Comparison of ENCODE assay signal across 18 cellular contexts in the genomic region with DNA sequence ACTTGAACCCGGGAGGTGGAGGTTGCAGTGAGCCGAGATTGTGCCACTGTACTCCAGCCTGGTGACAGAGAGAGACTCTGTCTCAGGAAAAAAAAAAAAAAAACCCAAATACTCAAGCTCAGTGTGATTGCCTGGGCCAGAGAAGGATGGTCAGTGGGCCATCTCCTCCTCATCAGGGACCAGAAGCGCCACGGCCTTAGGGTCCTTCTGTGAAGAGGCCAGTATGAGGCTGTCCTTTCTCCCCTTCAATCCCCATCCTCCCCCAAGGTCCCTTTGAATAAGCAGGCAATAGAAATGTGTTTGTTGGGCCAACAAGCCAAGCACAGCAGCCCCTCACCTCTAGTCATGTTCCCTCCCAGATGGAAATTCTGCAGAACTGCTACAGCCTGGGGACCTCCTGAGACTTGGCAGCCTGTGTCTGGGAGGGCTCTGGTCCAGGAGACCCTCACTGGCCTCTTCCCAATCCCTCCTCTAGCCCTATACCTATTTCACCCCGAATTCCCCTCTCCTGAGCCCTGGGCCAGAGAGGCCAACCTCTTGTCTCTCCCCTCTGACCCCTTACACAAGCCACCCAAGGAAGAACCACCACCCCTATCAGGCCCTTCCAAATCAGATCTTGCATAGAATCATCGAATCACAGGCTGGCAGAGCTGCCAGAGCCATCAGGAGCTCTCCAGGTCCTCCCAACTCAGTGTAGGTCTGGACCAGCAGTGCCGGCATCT. TPM values are rescaled to one million over a fixed set of nuclear protein-coding genes. Genes with fewer than 3 reads are reported as not detected.
DNase-seq lines count a peak whose midpoint lies in the region; ATAC-seq, FAIRE-seq and TF ChIP-seq lines count a peak whose summit lies in the region.
"Had no signal": no experiment of that assay in that cellular context is flagged by ENCODE, and none has a peak within 500 bp of the region (broad histone marks: within the 10 kb centered on the region; RNA-seq: fewer than 3 reads in every experiment).

No MANE protein-coding gene starts in this region.

- H3K36me3 ChIP-seq in liver (ENCODE audit: control insufficient read depth in 4 of 4, insufficient read depth in 3 of 4, low read depth in 1 of 4, low read length in 3 of 4), result peaks cover 0 to 3% (median 0%) of the 10 kb centered on the region in 4 donors
- H3K36me3 ChIP-seq in HepG2 (replicated peaks in 1 of 2; ENCODE audit: control insufficient read depth in 1 of 2, insufficient read depth in 2 of 2, low read length in 2 of 2), result no peaks in the 10 kb centered on the region
- no peaks in the 10 kb centered on the region for H3K36me3 ChIP-seq in esophagus squamous epithelium
- H3K36me3 ChIP-seq in vagina, result no peaks in the 10 kb centered on the region

- CTCF ChIA-PET in HepG2 (lab: Yijun Ruan, JAX; ENCODE audit: low intra/inter-chr PET ratio, low total read pairs), result no interaction called here

- H3K9ac ChIP-seq in liver (ENCODE audit: low read depth in 1 of 2, low read length in 2 of 2), result no peak overlapping the region
- H3K9ac ChIP-seq in HepG2 (ENCODE audit: insufficient read depth, low read depth, low read length), result no peak overlapping the region

- H2AFZ ChIP-seq in HepG2 (ENCODE audit: low read length), result no peak overlapping the region

- TF ChIP-seq RAD21 in liver (IDR thresholded peaks at IDR 0.05) (no peak), HepG2 (CRISPR knock-in tag; IDR thresholded peaks at IDR 0.05) (no peak)

- intact Hi-C loops in HepG2 (cut with micrococcal nuclease; ENCODE audit: unreplicated experiment) (no loop called here), esophagus squamous epithelium (cut with DNase I) (no loop called here), vagina (cut with DNase I) (no loop called here)

- H3K27ac ChIP-seq in liver (ENCODE audit: low read depth in 1 of 2, low read length in 2 of 2), result no peak overlapping the region
- no peak overlapping the region for H3K27ac ChIP-seq in HepG2 (ENCODE audit: extremely low read length, insufficient read depth, low read length)
- peak overlapping the region in 2 of 4 donors; percentile 25 to 57 for H3K27ac ChIP-seq in esophagus squamous epithelium
- peak overlapping the region in 12 of 21 experiments; percentile 11 to 82 (median 40) for H3K27ac ChIP-seq in skin epidermis
- no peak overlapping the region for H3K27ac ChIP-seq in vagina

- in situ Hi-C loops in HepG2 (cut with HindIII; ENCODE audit: extremely low pct_ligation_motif_present, low pct_unique_long_range_greater_than_20kb), result no loop called here

- no peak for TF ChIP-seq EP300 in HepG2 (IDR thresholded peaks at IDR 0.05; ENCODE audit: low read depth in 2 of 2, low read length in 2 of 2)
- TF ChIP-seq EP300 in HepG2 (CRISPR knock-in tag; IDR thresholded peaks at IDR 0.05; ENCODE audit: borderline replicate concordance), result no peak

- H4K20me1 ChIP-seq in HepG2 (ENCODE audit: insufficient read depth, low read length), result no peaks in the 10 kb centered on the region

- 86% methylated on average over 7 of the region's 7 CpGs for WGBS in liver
- WGBS in HepG2 (ENCODE audit: low lambda C conversion rate), result 39% methylated on average over 7 of the region's 7 CpGs
- WGBS in esophagus squamous epithelium, 2 donors, result 64 to 81% methylated on average over 6 of the region's 7 CpGs

- no peaks in the 10 kb centered on the region for H3K79me2 ChIP-seq in HepG2 (ENCODE audit: insufficient read depth, low read length)

- DNase-seq in HepG2 (ENCODE audit: low spot score) (no peak), esophagus squamous epithelium (lab: John Stamatoyannopoulos, UW) (no peak), vagina (ENCODE audit: extremely low spot score in 2 of 2) (peak; percentile 79 to 81), NOMO-1 treated with dmso at 0.1 percent for 144 hours (lab: John Stamatoyannopoulos, UW; ENCODE audit: unreplicated experiment) (no peak), SW 1271 (lab: John Stamatoyannopoulos, UW) (no peak), GM12891 (ENCODE audit: insufficient read length, low spot score) (no peak)
- DNase-seq: activated gamma-delta T cell treated with Interleukin-2 at 50 U/mL for 16 hours; anterior cingulate cortex; COR-L47; foreskin fibroblast; naive B cell; NCI-H1694 treated with DMSO at 0.1 percent for 48 hours; SIG-M5; stimulated activated naive CD4-positive, alpha-beta T cell had no signal

- no peaks in the 10 kb centered on the region for H3K9me3 ChIP-seq in liver (ENCODE audit: control insufficient read depth in 4 of 4, low read length in 3 of 4)
- no peaks in the 10 kb centered on the region for H3K9me3 ChIP-seq in HepG2 (ENCODE audit: low read length)
- H3K9me3 ChIP-seq in esophagus squamous epithelium, result no peaks in the 10 kb centered on the region
- H3K9me3 ChIP-seq in vagina, result no peaks in the 10 kb centered on the region

- H3K4me1 ChIP-seq in liver (ENCODE audit: control insufficient read depth in 4 of 4, insufficient read depth in 4 of 4, low read length in 3 of 4) (peaks cover 0 to 2% (median 0%) of the 10 kb centered on the region in 4 donors), HepG2 (ENCODE audit: insufficient read depth, low read length) (no peaks in the 10 kb centered on the region), esophagus squamous epithelium (peaks cover 0 to 5% (median 0%) of the 10 kb centered on the region in 3 donors), vagina (peaks cover 7% of the 10 kb centered on the region)

- no TSS peak for BruUV-seq in HepG2 (replicated peaks; lab: Mats Ljungman, UMichigan)

- peak overlapping the region in 2 of 3 donors; percentile 1 to 14 for H3K4me3 ChIP-seq in liver (ENCODE audit: low read depth in 1 of 3, low read length in 3 of 3)
- no peak overlapping the region for H3K4me3 ChIP-seq in HepG2 (replicated peaks in 1 of 3; ENCODE audit: insufficient read depth in 1 of 3, low read depth in 2 of 3, low read length in 3 of 3)
- peak overlapping the region in 3 of 4 donors; percentile 11 to 52 (median 37) for H3K4me3 ChIP-seq in esophagus squamous epithelium
- peak overlapping the region; percentile 2 to 28 (median 24) for H3K4me3 ChIP-seq in skin epidermis
- peak overlapping the region in 1 of 2 donors; percentile 27 for H3K4me3 ChIP-seq in vagina

- TF ChIP-seq POLR2A in HepG2 (IDR thresholded peaks at IDR 0.05; ENCODE audit: insufficient read depth in 1 of 2, low read depth in 2 of 2, low read length in 2 of 2) (no peak), esophagus squamous epithelium (IDR thresholded peaks at IDR 0.05) (no peak), vagina (IDR thresholded peaks at IDR 0.05) (no peak), GM12891 (IDR thresholded peaks at IDR 0.05; ENCODE audit: low read depth, low read length) (no peak)

- no peak overlapping the region for H3K4me2 ChIP-seq in HepG2 (ENCODE audit: low read depth, low read length)

- no peak; the same call in 2 of the 3 replicates for ATAC-seq in HepG2
- ATAC-seq: activated CD4-positive, CD25-positive, alpha-beta regulatory T cell treated with anti-CD3 and anti-CD28 coated beads, Interleukin-2, amount 50 U/mL, for 24 hours had no signal

- peaks cover 0 to 5% (median 0%) of the 10 kb centered on the region in 4 donors for H3K27me3 ChIP-seq in liver (ENCODE audit: control insufficient read depth in 4 of 4, insufficient read depth in 4 of 4, low read length in 3 of 4)
- peaks cover 2 to 33% of the 10 kb centered on the region in 2 experiments; a peak in 4 of 5 replicates for H3K27me3 ChIP-seq in HepG2 (ENCODE audit: control insufficient read depth in 1 of 2, insufficient read depth in 2 of 2, low read length in 2 of 2)
- H3K27me3 ChIP-seq in esophagus squamous epithelium, result peaks cover 0 to 61% (median 0%) of the 10 kb centered on the region in 4 donors
- no peaks in the 10 kb centered on the region for H3K27me3 ChIP-seq in vagina

- POLR2A ChIA-PET in HepG2 (lab: Yijun Ruan, JAX), result no interaction called here

- no peak for TF ChIP-seq CTCF in liver (IDR thresholded peaks at IDR 0.05; ENCODE audit: low read depth, low read length, missing input control)
- TF ChIP-seq CTCF in HepG2 (CRISPR knock-in tag; IDR thresholded peaks at IDR 0.05), result no peak
- no peak for TF ChIP-seq CTCF in esophagus squamous epithelium (IDR thresholded peaks at IDR 0.05)
- TF ChIP-seq CTCF in vagina (IDR thresholded peaks at IDR 0.05), result no peak

- FAIRE-seq in HepG2 (lab: Jason Lieb, UNC), result no peak
- FAIRE-seq in GM12891 (lab: Jason Lieb, UNC), result no peak

TF ChIP-seq in liver, 16 proteins besides CTCF, POLR2A, EP300 and RAD21 (continues in another document):
- no peak for TF ChIP-seq FOXA2 (IDR thresholded peaks at IDR 0.05)

TF ChIP-seq in HepG2, 621 proteins besides CTCF, POLR2A, EP300 and RAD21 (continues in another document):
- no peak for TF ChIP-seq SUZ12 (IDR thresholded peaks at IDR 0.05; ENCODE audit: low read depth, low read length)

TF ChIP-seq in GM12891, 5 proteins besides CTCF, POLR2A, EP300 and RAD21 (continues in another document):
- TF ChIP-seq POU2F2 (IDR thresholded peaks at IDR 0.05; ENCODE audit: low read depth, low read length), result no peak

RNA-seq across cellular contexts. Expression of a gene that starts 1.0 kb away (rescaled TPM):
- total RNA-seq in liver (10 to 100 TPM; 26.4 to 46.2 TPM), HepG2 (2016; rRNA removed; fragmentation: Illumina TruSeq; extraction: Trizol) (not detected in 2 replicates), esophagus squamous epithelium (10 to 100 TPM in 2 of 4 donors, 1 to 10 TPM in 2; 4.3 to 38.7 (median 15.1) TPM), vagina (21.4 TPM)
- polyA plus RNA-seq in liver (10 to 100 TPM in 1 of 2 donors, 1 to 10 TPM in 1; 5.4 to 17.9 TPM), HepG2 (2011; rRNA removed) (0.01 TPM in 1 of 2 replicates, not detected in the other)
- total RNA-seq in HepG2 (2016; cell fraction: cytosol; rRNA removed; fragmentation: Illumina TruSeq; extraction: Trizol; ENCODE audit: low read depth), result not detected in 2 replicates
- total RNA-seq in HepG2 (2016; cell fraction: insoluble cytoplasmic fraction; rRNA removed; fragmentation: Illumina TruSeq; extraction: Trizol), result not detected in 2 replicates
- total RNA-seq in HepG2 (2016; cell fraction: membrane; rRNA removed; fragmentation: Illumina TruSeq; extraction: Trizol), result not detected in 2 replicates
- not detected in 2 replicates for total RNA-seq in HepG2 (2016; cell fraction: nucleus; rRNA removed; fragmentation: Illumina TruSeq; extraction: Trizol)
- 0.01 TPM in 1 of 2 replicates, not detected in the other for polyA plus RNA-seq in HepG2 (2011; cell fraction: cytosol; rRNA removed)
- polyA plus RNA-seq in HepG2 (2011; cell fraction: nucleus; rRNA removed), result 0.03 TPM in 1 of 2 replicates, not detected in the other
- 0.07 TPM in 1 of 2 replicates, not detected in the other for polyA plus RNA-seq in HepG2 (2012)
- not detected in 2 replicates for polyA plus RNA-seq in HepG2 (2016; cell fraction: cytosol; fragmentation: Illumina TruSeq; extraction: Trizol; ENCODE audit: low read depth)
- polyA plus RNA-seq in HepG2 (2016; cell fraction: insoluble cytoplasmic fraction; fragmentation: Illumina TruSeq; extraction: Trizol; ENCODE audit: low read depth), result not detected in 2 replicates
- not detected in 2 replicates for polyA plus RNA-seq in HepG2 (2016; cell fraction: membrane; fragmentation: Illumina TruSeq; extraction: Trizol; ENCODE audit: low read depth)
- not detected in 2 replicates for polyA plus RNA-seq in HepG2 (2016; cell fraction: nucleus; fragmentation: Illumina TruSeq; extraction: Trizol; ENCODE audit: insufficient read depth, low read depth)
- 0.58 TPM in 1 of 2 replicates, not detected in the other for polyA minus RNA-seq in HepG2 (2011; rRNA and poly(A)+ RNA removed; ENCODE audit: low replicate concordance)
- polyA minus RNA-seq in HepG2 (2011; cell fraction: cytosol; rRNA and poly(A)+ RNA removed), result not detected in 2 replicates
- not detected in 2 replicates for polyA minus RNA-seq in HepG2 (2011; cell fraction: nucleus; rRNA and poly(A)+ RNA removed)
- 0.63 TPM for polyA plus RNA-seq in GM12891 (2012; ENCODE audit: low read depth, missing spikeins)
- total RNA-seq: NCI-H460 had no signal

Comparison
In these comparisons a context has a peak if more than half of its experiments do, and no peak if none do; other contexts are left out.
1. H3K4me3 ChIP-seq: peak in liver (2 of 3), esophagus squamous epithelium (3 of 4) and skin epidermis (7 of 7); none in HepG2 (0 of 3).
2. RNA of a gene that starts 1.0 kb away (total RNA-seq): 26.4 to 46.2 TPM in liver, 4.3 to 38.7 TPM in esophagus squamous epithelium and 21.4 TPM in vagina (single experiment); not detected in HepG2; every median in the first group is over 4 times any median in the second.
3. H3K27ac ChIP-seq: peak in skin epidermis (12 of 21); none in liver (0 of 2), HepG2 (single experiment) and vagina (single experiment).
4. DNase-seq: peak in vagina (2 of 2); none in HepG2 (single experiment), esophagus squamous epithelium (single experiment), NOMO-1 treated with dmso at 0.1 percent for 144 hours (single experiment), SW 1271 (0 of 2) and GM12891 (single experiment).